ENCODE assay signal across 1 cellular context in the genomic region with DNA sequence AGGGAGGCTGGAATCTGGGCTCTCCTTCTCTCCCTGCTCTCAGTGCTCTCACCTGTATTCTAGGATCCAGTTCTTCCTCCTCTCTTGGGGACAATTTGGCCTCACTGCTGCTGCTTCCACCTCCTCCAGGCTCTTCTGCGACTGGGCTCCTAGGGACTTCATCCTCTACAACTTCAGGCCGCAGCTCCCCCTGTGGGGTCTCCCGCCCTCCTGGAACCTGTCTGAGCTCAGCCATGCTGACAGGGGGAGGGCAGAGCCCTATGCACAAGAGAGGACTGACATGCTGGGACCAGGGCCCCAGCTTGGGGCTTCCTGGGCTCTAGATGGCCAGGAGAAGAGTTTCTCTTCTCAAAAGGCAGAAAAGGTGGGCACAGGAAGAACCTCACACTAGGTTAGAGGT.
TF ChIP-seq lines count a peak whose summit lies in the region.

No MANE protein-coding gene starts in this region.

TF ChIP-seq in WTC11, 78 proteins besides CTCF, POLR2A, EP300 and RAD21 (continued from another document):
- TF ChIP-seq ESRRA (CRISPR knock-in tag; IDR thresholded peaks at IDR 0.05; ENCODE audit: borderline replicate concordance) (no peak), ZNF121 (CRISPR knock-in tag; IDR thresholded peaks at IDR 0.05) (no peak), NFATC4 (CRISPR knock-in tag; IDR thresholded peaks at IDR 0.05) (no peak), ATF1 (CRISPR knock-in tag; IDR thresholded peaks at IDR 0.05) (no peak), MXD4 (CRISPR knock-in tag; IDR thresholded peaks at IDR 0.05; ENCODE audit: borderline replicate concordance) (no peak), TEAD4 (CRISPR knock-in tag; IDR thresholded peaks at IDR 0.05) (no peak), FOXJ3 (CRISPR knock-in tag; IDR thresholded peaks at IDR 0.05; ENCODE audit: borderline replicate concordance) (no peak), JAZF1 (CRISPR knock-in tag; IDR thresholded peaks at IDR 0.05) (no peak), CREB1 (CRISPR knock-in tag; IDR thresholded peaks at IDR 0.05) (no peak)
- TF ChIP-seq, protein P1, sequence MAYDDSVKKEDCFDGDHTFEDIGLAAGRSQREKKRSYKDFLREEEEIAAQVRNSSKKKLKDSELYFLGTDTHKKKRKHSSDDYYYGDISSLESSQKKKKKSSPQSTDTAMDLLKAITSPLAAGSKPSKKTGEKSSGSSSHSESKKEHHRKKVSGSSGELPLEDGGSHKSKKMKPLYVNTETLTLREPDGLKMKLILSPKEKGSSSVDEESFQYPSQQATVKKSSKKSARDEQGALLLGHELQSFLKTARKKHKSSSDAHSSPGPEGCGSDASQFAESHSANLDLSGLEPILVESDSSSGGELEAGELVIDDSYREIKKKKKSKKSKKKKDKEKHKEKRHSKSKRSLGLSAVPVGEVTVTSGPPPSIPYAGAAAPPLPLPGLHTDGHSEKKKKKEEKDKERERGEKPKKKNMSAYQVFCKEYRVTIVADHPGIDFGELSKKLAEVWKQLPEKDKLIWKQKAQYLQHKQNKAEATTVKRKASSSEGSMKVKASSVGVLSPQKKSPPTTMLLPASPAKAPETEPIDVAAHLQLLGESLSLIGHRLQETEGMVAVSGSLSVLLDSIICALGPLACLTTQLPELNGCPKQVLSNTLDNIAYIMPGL (CRISPR knock-in tag; IDR thresholded peaks at IDR 0.05) = no peak
- TF ChIP-seq, protein P2, sequence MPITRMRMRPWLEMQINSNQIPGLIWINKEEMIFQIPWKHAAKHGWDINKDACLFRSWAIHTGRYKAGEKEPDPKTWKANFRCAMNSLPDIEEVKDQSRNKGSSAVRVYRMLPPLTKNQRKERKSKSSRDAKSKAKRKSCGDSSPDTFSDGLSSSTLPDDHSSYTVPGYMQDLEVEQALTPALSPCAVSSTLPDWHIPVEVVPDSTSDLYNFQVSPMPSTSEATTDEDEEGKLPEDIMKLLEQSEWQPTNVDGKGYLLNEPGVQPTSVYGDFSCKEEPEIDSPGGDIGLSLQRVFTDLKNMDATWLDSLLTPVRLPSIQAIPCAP (CRISPR knock-in tag; IDR thresholded peaks at IDR 0.05) = no peak
- TF ChIP-seq, protein P3, sequence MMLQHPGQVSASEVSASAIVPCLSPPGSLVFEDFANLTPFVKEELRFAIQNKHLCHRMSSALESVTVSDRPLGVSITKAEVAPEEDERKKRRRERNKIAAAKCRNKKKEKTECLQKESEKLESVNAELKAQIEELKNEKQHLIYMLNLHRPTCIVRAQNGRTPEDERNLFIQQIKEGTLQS (CRISPR knock-in tag; conservative IDR thresholded peaks at IDR 0.05) = no peak
- TF ChIP-seq, protein P4, sequence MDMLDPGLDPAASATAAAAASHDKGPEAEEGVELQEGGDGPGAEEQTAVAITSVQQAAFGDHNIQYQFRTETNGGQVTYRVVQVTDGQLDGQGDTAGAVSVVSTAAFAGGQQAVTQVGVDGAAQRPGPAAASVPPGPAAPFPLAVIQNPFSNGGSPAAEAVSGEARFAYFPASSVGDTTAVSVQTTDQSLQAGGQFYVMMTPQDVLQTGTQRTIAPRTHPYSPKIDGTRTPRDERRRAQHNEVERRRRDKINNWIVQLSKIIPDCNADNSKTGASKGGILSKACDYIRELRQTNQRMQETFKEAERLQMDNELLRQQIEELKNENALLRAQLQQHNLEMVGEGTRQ (CRISPR knock-in tag; IDR thresholded peaks at IDR 0.05) = no peak
